In the genomic region with DNA sequence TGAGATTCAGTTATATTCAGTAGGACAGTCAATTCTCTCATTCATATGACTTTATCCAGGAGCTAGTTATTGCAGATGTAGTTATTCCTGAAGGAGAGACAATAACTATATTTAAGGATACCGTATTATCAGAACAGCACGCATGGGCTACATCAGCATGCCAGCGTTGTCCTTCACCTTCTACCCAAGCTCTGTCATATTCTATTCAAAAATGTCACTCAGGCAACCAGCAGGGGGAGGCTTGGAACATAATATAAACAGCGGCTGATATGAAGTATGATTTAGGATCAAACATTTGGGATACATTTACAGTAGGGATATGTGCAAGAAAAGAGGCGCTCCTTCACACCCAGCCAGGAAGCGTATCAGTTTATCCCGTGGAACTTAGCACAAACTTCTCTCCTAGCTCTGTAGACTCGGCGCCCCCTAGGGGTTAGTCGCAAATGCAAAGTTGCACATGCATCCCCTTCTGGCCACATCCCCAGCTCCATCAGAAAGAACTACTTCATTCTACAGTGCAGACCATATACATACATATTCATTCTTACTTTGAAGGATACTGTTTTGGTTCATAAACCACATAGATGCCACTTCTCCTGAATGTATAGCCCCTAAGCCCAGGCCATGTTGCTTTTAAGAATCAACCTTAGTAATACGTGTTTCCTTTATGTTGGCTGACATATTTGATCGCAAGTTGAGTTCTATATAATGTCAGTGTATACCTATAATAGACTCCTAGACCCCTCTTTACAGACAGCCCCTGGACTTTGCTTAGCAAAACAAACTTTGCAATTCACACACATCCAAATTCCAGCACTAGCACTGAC, we compare ENCODE assay signal across 8 cellular contexts.
DNase-seq lines count a peak whose midpoint lies in the region; ATAC-seq, FAIRE-seq and TF ChIP-seq lines count a peak whose summit lies in the region.

No MANE protein-coding gene starts in this region.

- ATAC-seq in activated CD4-positive, CD25-positive, alpha-beta regulatory T cell treated with anti-CD3 and anti-CD28 coated beads, Interleukin-2, amount 50 U/mL, for 24 hours = no peak
- peak; percentile 97 for ATAC-seq in K562
- ATAC-seq in HG03135 (IDR thresholded peaks at IDR 0.05; ENCODE audit: unreplicated experiment) = no peak

- BruUV-seq in K562 (replicated peaks; lab: Mats Ljungman, UMichigan) = no TSS peak

- H3K4me1 ChIP-seq in K562 (replicated peaks in 1 of 2; ENCODE audit: control insufficient read depth in 2 of 2, insufficient read depth in 2 of 2, low read length in 2 of 2) = no peaks in the 10 kb centered on the region

- H3K9ac ChIP-seq in K562 (ENCODE audit: insufficient read depth in 1 of 2, low read depth in 2 of 2, low read length in 2 of 2) = no peak overlapping the region

- H3K36me3 ChIP-seq in H7 (replicated peaks; ENCODE audit: control insufficient read depth, insufficient read depth, low read length) (no peaks in the 10 kb centered on the region), K562 (ENCODE audit: control insufficient read depth, insufficient read depth, low read length) (no peaks in the 10 kb centered on the region)

- DNase-seq in activated CD4-positive, CD25-positive, alpha-beta regulatory T cell treated with anti-CD3 and anti-CD28 coated beads, Interleukin-2, amount 50 U/mL, for 72 hours = peak; percentile 32
- DNase-seq in H7 (peak; percentile 9), NCI-H146 treated with DMSO at 0.1 percent for 48 hours (lab: John Stamatoyannopoulos, UW; ENCODE audit: unreplicated experiment) (peak; percentile 6), K562 (ENCODE audit: extremely low read depth in 1 of 4, low spot score in 3 of 4) (peak; percentile 35 to 77 (median 48)), left kidney (ENCODE audit: low read depth, low spot score) (peak; percentile 61), ureter (ENCODE audit: low spot score) (peak; percentile 43)

- no peaks in the 10 kb centered on the region for H3K27me3 ChIP-seq in H7 (ENCODE audit: control insufficient read depth, insufficient read depth, low read length)
- no peaks in the 10 kb centered on the region for H3K27me3 ChIP-seq in K562 (ENCODE audit: control insufficient read depth in 2 of 2, insufficient read depth in 2 of 2, low read length in 2 of 2)

- no peak for TF ChIP-seq EP300 in K562 (IDR thresholded peaks at IDR 0.05; ENCODE audit: low read length)

- intact Hi-C loops in K562 (cut with micrococcal nuclease) = loop anchor here (5.0 to 10.0 kb wide), 2 partner anchors 77 to 799 kb away; no protein-coding TSS in a partner anchor

- in situ Hi-C loops in K562 (cut with MboI) = no loop called here

- CTCF ChIA-PET in K562 (lab: Yijun Ruan, JAX; ENCODE audit: low intra/inter-chr PET ratio) = interaction anchor here (0.5 to 1.8 kb wide), 2 partner anchors 799 to 801 kb away, joined by 3 to 4 read pairs; no protein-coding TSS in a partner anchor

- 19% methylated on average over 12 of the region's 12 CpGs for WGBS in K562 (ENCODE audit: insufficient coverage, low coverage, missing lambda C conversion rate)

- H3K9me3 ChIP-seq in K562 (replicated peaks; ENCODE audit: control insufficient read depth, insufficient read depth, low read depth, low read length) = no peaks in the 10 kb centered on the region

- peak overlapping the region; percentile 27 for H2AFZ ChIP-seq in K562 (ENCODE audit: low read depth, low read length)

- no peak for TF ChIP-seq POLR2A in K562 (conservative IDR thresholded peaks at IDR 0.05)

- POLR2A ChIA-PET in K562 (lab: Yijun Ruan, JAX) = interaction anchor here (0.7 to 1.0 kb wide), 3 partner anchors 11 to 765 kb away, joined by 3 to 4 read pairs (median 3); no protein-coding TSS in a partner anchor

- FAIRE-seq in K562 (lab: Jason Lieb, UNC) = peak; percentile 92

- peak; percentile 93 to 98 (median 96) for TF ChIP-seq CTCF in K562 (IDR thresholded peaks at IDR 0.05 in 2 of 3, conservative IDR thresholded peaks at IDR 0.05 in 1 of 3; ENCODE audit: insufficient read depth in 2 of 3, low read depth in 1 of 3, low read length in 3 of 3)

- H3K4me2 ChIP-seq in K562 (ENCODE audit: insufficient read depth, low read length) = peak overlapping the region; percentile 29; the same call in 1 of the 2 replicates

- no peaks in the 10 kb centered on the region for H4K20me1 ChIP-seq in K562 (replicated peaks; ENCODE audit: control insufficient read depth, insufficient read depth, low read length)

- peak; percentile 81 to 83 for TF ChIP-seq RAD21 in K562 (CRISPR knock-in tag; conservative IDR thresholded peaks at IDR 0.05 in 1 of 2, IDR thresholded peaks at IDR 0.05 in 1 of 2)

- no peak overlapping the region for H3K27ac ChIP-seq in K562 (ENCODE audit: extremely low read depth, low read depth, low read length)

- H3K4me3 ChIP-seq in H7 (ENCODE audit: insufficient read depth, low read depth, low read length) (no peak overlapping the region), K562 (no peak overlapping the region)

- no peaks in the 10 kb centered on the region for H3K9me1 ChIP-seq in K562 (ENCODE audit: control insufficient read depth, insufficient read depth, low read length)

- no peaks in the 10 kb centered on the region for H3K79me2 ChIP-seq in K562 (ENCODE audit: control insufficient read depth, insufficient read depth, low read length)

TF ChIP-seq in K562, 482 proteins besides CTCF, POLR2A, EP300 and RAD21 (continues in another document):
- TF ChIP-seq DMBX1 (CRISPR knock-in tag; IDR thresholded peaks at IDR 0.05; ENCODE audit: borderline replicate concordance) (0 out of 2 replicates have a peak, but pooled peaks have one; percentile 19), NFIX (CRISPR knock-in tag; IDR thresholded peaks at IDR 0.05; ENCODE audit: low read depth) (no peak), RCOR1 (IDR thresholded peaks at IDR 0.05; ENCODE audit: borderline replicate concordance in 1 of 2, low read depth in 2 of 2, low read length in 2 of 2) (0 out of 4 replicates have a peak, but pooled peaks of 1 of the 2 experiments have one; percentile 41), CXXC5 (CRISPR knock-in tag; IDR thresholded peaks at IDR 0.05) (0 out of 2 replicates have a peak, but pooled peaks have one; percentile 19), MYC (IDR thresholded peaks at IDR 0.05; ENCODE audit: low read depth, low read length) (0 out of 2 replicates have a peak, but pooled peaks have one; percentile 31), MYC (CRISPR knock-in tag; IDR thresholded peaks at IDR 0.05; ENCODE audit: borderline replicate concordance, low read depth) (no peak), SMARCA5 (IDR thresholded peaks at IDR 0.05) (no peak), BHLHE40 (IDR thresholded peaks at IDR 0.05; ENCODE audit: low read length) (0 out of 2 replicates have a peak, but pooled peaks have one; percentile 29), ZNF175 (CRISPR knock-in tag; IDR thresholded peaks at IDR 0.05; ENCODE audit: low read depth) (no peak), MIER1 (IDR thresholded peaks at IDR 0.05; ENCODE audit: low read depth) (no peak)
- TF ChIP-seq, protein P1, sequence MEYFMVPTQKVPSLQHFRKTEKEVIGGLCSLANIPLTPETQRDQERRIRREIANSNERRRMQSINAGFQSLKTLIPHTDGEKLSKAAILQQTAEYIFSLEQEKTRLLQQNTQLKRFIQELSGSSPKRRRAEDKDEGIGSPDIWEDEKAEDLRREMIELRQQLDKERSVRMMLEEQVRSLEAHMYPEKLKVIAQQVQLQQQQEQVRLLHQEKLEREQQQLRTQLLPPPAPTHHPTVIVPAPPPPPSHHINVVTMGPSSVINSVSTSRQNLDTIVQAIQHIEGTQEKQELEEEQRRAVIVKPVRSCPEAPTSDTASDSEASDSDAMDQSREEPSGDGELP (CRISPR knock-in tag; IDR thresholded peaks at IDR 0.05; ENCODE audit: borderline replicate concordance) = no peak
- TF ChIP-seq, protein P2, sequence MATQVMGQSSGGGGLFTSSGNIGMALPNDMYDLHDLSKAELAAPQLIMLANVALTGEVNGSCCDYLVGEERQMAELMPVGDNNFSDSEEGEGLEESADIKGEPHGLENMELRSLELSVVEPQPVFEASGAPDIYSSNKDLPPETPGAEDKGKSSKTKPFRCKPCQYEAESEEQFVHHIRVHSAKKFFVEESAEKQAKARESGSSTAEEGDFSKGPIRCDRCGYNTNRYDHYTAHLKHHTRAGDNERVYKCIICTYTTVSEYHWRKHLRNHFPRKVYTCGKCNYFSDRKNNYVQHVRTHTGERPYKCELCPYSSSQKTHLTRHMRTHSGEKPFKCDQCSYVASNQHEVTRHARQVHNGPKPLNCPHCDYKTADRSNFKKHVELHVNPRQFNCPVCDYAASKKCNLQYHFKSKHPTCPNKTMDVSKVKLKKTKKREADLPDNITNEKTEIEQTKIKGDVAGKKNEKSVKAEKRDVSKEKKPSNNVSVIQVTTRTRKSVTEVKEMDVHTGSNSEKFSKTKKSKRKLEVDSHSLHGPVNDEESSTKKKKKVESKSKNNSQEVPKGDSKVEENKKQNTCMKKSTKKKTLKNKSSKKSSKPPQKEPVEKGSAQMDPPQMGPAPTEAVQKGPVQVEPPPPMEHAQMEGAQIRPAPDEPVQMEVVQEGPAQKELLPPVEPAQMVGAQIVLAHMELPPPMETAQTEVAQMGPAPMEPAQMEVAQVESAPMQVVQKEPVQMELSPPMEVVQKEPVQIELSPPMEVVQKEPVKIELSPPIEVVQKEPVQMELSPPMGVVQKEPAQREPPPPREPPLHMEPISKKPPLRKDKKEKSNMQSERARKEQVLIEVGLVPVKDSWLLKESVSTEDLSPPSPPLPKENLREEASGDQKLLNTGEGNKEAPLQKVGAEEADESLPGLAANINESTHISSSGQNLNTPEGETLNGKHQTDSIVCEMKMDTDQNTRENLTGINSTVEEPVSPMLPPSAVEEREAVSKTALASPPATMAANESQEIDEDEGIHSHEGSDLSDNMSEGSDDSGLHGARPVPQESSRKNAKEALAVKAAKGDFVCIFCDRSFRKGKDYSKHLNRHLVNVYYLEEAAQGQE (CRISPR knock-in tag; IDR thresholded peaks at IDR 0.05; ENCODE audit: low read depth) = 0 out of 2 replicates have a peak, but pooled peaks have one; percentile 40
- TF ChIP-seq, protein P3, sequence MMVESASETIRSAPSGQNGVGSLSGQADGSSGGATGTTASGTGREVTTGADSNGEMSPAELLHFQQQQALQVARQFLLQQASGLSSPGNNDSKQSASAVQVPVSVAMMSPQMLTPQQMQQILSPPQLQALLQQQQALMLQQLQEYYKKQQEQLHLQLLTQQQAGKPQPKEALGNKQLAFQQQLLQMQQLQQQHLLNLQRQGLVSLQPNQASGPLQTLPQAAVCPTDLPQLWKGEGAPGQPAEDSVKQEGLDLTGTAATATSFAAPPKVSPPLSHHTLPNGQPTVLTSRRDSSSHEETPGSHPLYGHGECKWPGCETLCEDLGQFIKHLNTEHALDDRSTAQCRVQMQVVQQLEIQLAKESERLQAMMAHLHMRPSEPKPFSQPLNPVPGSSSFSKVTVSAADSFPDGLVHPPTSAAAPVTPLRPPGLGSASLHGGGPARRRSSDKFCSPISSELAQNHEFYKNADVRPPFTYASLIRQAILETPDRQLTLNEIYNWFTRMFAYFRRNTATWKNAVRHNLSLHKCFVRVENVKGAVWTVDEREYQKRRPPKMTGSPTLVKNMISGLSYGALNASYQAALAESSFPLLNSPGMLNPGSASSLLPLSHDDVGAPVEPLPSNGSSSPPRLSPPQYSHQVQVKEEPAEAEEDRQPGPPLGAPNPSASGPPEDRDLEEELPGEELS (CRISPR knock-in tag; IDR thresholded peaks at IDR 0.05; ENCODE audit: borderline replicate concordance) = no peak

Comparison
In these comparisons a context has a peak if more than half of its experiments do, and no peak if none do; other contexts are left out.
1. DNase-seq: peak in every context shown above with its lines; median percentile 61 in left kidney; 48 in K562; 43 in ureter; 32 in activated CD4-positive, CD25-positive, alpha-beta regulatory T cell treated with anti-CD3 and anti-CD28 coated beads, Interleukin-2, amount 50 U/mL, for 72 hours; 9 in H7; 6 in NCI-H146 treated with DMSO at 0.1 percent for 48 hours.